ENCODE assay signal across 9 cellular contexts in the genomic region with DNA sequence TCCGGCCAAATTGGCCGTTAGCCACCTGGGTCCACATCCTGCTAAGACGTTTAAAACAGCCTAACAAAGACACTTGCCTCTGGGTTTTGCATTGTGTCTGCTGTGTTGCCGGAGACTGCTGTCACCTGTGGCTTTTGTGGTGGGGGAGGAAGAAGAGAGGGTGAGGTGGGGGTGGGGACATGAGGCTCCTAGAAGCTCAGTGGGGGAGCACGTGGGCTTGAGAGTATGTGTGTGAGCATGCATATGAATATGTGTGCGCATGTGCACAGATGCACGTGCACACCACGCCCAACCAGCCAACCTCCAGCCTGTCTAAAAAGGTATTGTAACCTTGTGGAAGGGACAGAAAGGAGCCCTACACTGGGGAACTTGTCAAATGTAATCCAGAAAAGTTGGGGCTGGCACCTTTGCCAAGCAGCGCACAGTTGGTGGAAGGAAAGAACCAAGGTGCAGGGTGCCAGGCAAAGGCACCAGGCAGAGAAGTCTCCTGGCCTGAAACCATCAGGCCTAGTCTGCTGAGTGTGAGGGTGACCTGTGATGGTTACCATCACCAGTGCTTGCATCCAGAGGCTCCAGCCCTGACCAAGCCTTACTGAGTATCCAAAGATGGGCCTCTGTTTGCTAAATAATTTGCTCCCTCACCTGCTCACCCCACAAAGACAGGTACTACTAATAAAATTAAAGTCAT. TPM values are rescaled to one million over a fixed set of nuclear protein-coding genes. Genes with fewer than 3 reads are reported as not detected.
DNase-seq lines count a peak whose midpoint lies in the region; ATAC-seq and TF ChIP-seq lines count a peak whose summit lies in the region.
"Had no signal": no experiment of that assay in that cellular context is flagged by ENCODE, and none has a peak within 500 bp of the region (broad histone marks: within the 10 kb centered on the region; RNA-seq: fewer than 3 reads in every experiment).

No MANE protein-coding gene starts in this region.

- ATAC-seq in GM18870 (IDR thresholded peaks at IDR 0.05; ENCODE audit: unreplicated experiment) (peak; percentile 35), HG03095 (IDR thresholded peaks at IDR 0.05; ENCODE audit: unreplicated experiment) (peak; percentile 45), memory B cell (ENCODE audit: low read depth) (peak; percentile 59)
- ATAC-seq: HCT116 had no signal

- no peak for TF ChIP-seq CTCF in progenitor cell of endocrine pancreas (IDR thresholded peaks at IDR 0.05; ENCODE audit: unreplicated experiment)

- H3K27me3 Mint-ChIP-seq in memory B cell, result no peaks in the 10 kb centered on the region
- H3K27me3 Mint-ChIP-seq in progenitor cell of endocrine pancreas, result no peaks in the 10 kb centered on the region

- H3K4me1 Mint-ChIP-seq in memory B cell (peaks cover 29% of the 10 kb centered on the region), progenitor cell of endocrine pancreas (ENCODE audit: low read depth) (no peaks in the 10 kb centered on the region)

- peak overlapping the region; percentile 32 for H3K4me3 Mint-ChIP-seq in memory B cell
- H3K4me3 Mint-ChIP-seq in progenitor cell of endocrine pancreas (ENCODE audit: low read depth), result no peak overlapping the region

- DNase-seq in activated CD4-positive, alpha-beta T cell treated with anti-CD3 and anti-CD28 coated beads for 48 hours, result peak; percentile 77
- peak in 1 of 2 donors; percentile 47 for DNase-seq in memory B cell (ENCODE audit: low spot score in 2 of 2)
- no peak for DNase-seq in NCI-H2081 treated with DMSO at 0.1 percent for 48 hours (lab: John Stamatoyannopoulos, UW)
- DNase-seq in hippocampal formation (lab: John Stamatoyannopoulos, UW), result no peak
- DNase-seq in progenitor cell of endocrine pancreas (ENCODE audit: low spot score, unreplicated experiment), result no peak
- DNase-seq in NCI-H1930 (lab: John Stamatoyannopoulos, UW), result no peak

- H3K36me3 Mint-ChIP-seq in memory B cell (no peaks in the 10 kb centered on the region), progenitor cell of endocrine pancreas (ENCODE audit: insufficient read depth) (no peaks in the 10 kb centered on the region)

- H3K27ac Mint-ChIP-seq in memory B cell (peak overlapping the region; percentile 73), progenitor cell of endocrine pancreas (no peak overlapping the region)

- H3K9me3 Mint-ChIP-seq in memory B cell (no peaks in the 10 kb centered on the region), progenitor cell of endocrine pancreas (ENCODE audit: low read depth) (no peaks in the 10 kb centered on the region)

RNA-seq across cellular contexts. Expression of a gene that starts 10.1 kb away (rescaled TPM):
- not detected in 2 replicates for total RNA-seq in progenitor cell of endocrine pancreas

RNA-seq across cellular contexts. Expression of a gene that starts 30.8 kb away (rescaled TPM):
- 0.11 TPM in 1 of 2 replicates, not detected in the other for total RNA-seq in progenitor cell of endocrine pancreas
